8 cellular contexts compared by ENCODE assay signal in the genomic region with DNA sequence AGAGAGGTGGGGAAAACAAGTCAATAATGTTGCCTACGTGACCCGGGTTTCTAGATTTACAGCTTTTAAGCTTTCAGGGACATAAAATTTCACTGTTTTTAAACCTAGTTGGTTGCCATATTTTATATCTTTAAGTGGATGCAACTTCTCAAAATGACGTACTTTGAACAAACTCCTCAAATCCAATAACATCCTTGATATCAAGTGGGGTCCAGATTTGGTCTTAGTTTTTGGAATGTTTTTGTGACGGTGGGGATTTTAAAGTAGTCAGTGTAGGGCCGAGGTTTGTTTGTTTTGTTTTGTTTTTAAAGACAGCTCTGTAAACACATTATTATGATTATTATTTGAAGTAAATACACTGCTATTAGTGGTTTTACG. TPM values are rescaled to one million over a fixed set of nuclear protein-coding genes. Genes with fewer than 3 reads are reported as not detected.
DNase-seq lines count a peak whose midpoint lies in the region; ATAC-seq and TF ChIP-seq lines count a peak whose summit lies in the region.

No MANE protein-coding gene starts in this region.

- TF ChIP-seq CTCF in AG09309 (IDR thresholded peaks at IDR 0.05; ENCODE audit: control insufficient read depth, insufficient read depth, low read depth, low read length, missing control alignments): no peak
- no peak for TF ChIP-seq CTCF in MCF 10A (IDR thresholded peaks at IDR 0.05; ENCODE audit: unreplicated experiment)
- no peak for TF ChIP-seq CTCF in GM13976 (IDR thresholded peaks at IDR 0.05; ENCODE audit: borderline replicate concordance, control extremely low read depth, extremely low read depth, insufficient read depth, missing control alignments)

- CTCF ChIA-PET in MCF 10A (lab: Yijun Ruan, JAX): interaction anchor here (0.5 to 2.8 kb wide), 11 partner anchors 8 to 602 kb away, joined by 3 to 11 read pairs (median 3); a partner anchor contains a TSS

- peaks cover 13% of the 10 kb centered on the region; the same call in 1 of the 2 replicates for H3K4me1 ChIP-seq in HUES6 (ENCODE audit: control insufficient read depth, insufficient read depth, low read length)

- H3K36me3 ChIP-seq in HUES6 (ENCODE audit: control insufficient read depth, insufficient read depth, low read length): no peaks in the 10 kb centered on the region

- peak overlapping the region; percentile 82 for H3K4me3 ChIP-seq in AG09309 (ENCODE audit: control insufficient read depth, low read depth, low read length)
- H3K4me3 ChIP-seq in HUES6 (ENCODE audit: low read depth, low read length): peak overlapping the region; percentile 78

- H3K27me3 ChIP-seq in HUES6 (ENCODE audit: control insufficient read depth, insufficient read depth, low read length): peaks cover 98% of the 10 kb centered on the region

- H3K9me3 Mint-ChIP-seq in MCF 10A (ENCODE audit: unreplicated experiment) (no peaks in the 10 kb centered on the region), naive B cell (no peaks in the 10 kb centered on the region)

- no peaks in the 10 kb centered on the region for H3K9me3 ChIP-seq in HUES6 (ENCODE audit: control insufficient read depth, insufficient read depth, low read depth, low read length)

- ATAC-seq in naive B cell (ENCODE audit: low read depth in 2 of 2): no peak
- ATAC-seq in HG03460 (IDR thresholded peaks at IDR 0.05; ENCODE audit: unreplicated experiment): no peak

- POLR2A ChIA-PET in MCF 10A (lab: Yijun Ruan, JAX): interaction anchor here (0.6 to 4.7 kb wide), 14 partner anchors 10 to 1086 kb away, joined by 3 to 124 read pairs (median 4); a partner anchor contains a TSS

- peak overlapping the region; percentile 96 for H3K27ac Mint-ChIP-seq in MCF 10A (ENCODE audit: low read depth, unreplicated experiment)
- H3K27ac Mint-ChIP-seq in naive B cell: peak overlapping the region in 3 of 6 donors; percentile 13 to 89 (median 87)

- intact Hi-C loops in MCF 10A (cut with micrococcal nuclease): no loop called here

- in situ Hi-C loops in GM13976 (cut with MboI; ENCODE audit: low sequenced_read_pairs, unreplicated experiment): loop anchor here (25.0 kb wide), 1 partner anchor 567 kb away; no protein-coding TSS in a partner anchor

- H3K27ac ChIP-seq in HUES6 (ENCODE audit: low read depth, low read length): no peak overlapping the region

- H3K4me3 Mint-ChIP-seq in MCF 10A (ENCODE audit: unreplicated experiment) (peak overlapping the region; percentile 86), naive B cell (peak overlapping the region; percentile 86 to 99 (median 96))

- H3K27me3 Mint-ChIP-seq in MCF 10A (ENCODE audit: insufficient read depth, unreplicated experiment) (no peaks in the 10 kb centered on the region), naive B cell (peaks cover 14 to 32% (median 20%) of the 10 kb centered on the region in 3 donors)

- BruUV-seq in MCF 10A (replicated peaks; lab: Mats Ljungman, UMichigan): TSS peak; percentile 61

- DNase-seq in AG09309 (ENCODE audit: low read depth) (no peak), MCF 10A (ENCODE audit: unreplicated experiment) (no peak), naive B cell (no peak), GM13976 (ENCODE audit: low spot score) (no peak), SHP77 (lab: John Stamatoyannopoulos, UW) (no peak), mucosa of gallbladder (ENCODE audit: low spot score) (no peak)

- peaks cover 18% of the 10 kb centered on the region for H3K36me3 Mint-ChIP-seq in MCF 10A (ENCODE audit: insufficient read depth, unreplicated experiment)
- no peaks in the 10 kb centered on the region for H3K36me3 Mint-ChIP-seq in naive B cell

- H3K4me1 Mint-ChIP-seq in MCF 10A (ENCODE audit: insufficient read depth, unreplicated experiment): peaks cover 20% of the 10 kb centered on the region
- peaks cover 18 to 25% (median 21%) of the 10 kb centered on the region in 3 donors for H3K4me1 Mint-ChIP-seq in naive B cell

- no peak overlapping the region for H3K9ac ChIP-seq in HUES6 (ENCODE audit: low read length)

RNA-seq across cellular contexts. Expression of a gene that starts 0.5 kb away (rescaled TPM):
- total RNA-seq in MCF 10A (2022): 2.7 and 2.8 TPM in 2 replicates
- polyA plus RNA-seq in naive B cell (ENCODE audit: low read depth in 6 of 6): 1 to 10 TPM in 3 of 6 donors, under 1 TPM in 2, not detected in 1; 0.57 to 1.1 (median 1.1) TPM
- total RNA-seq in mucosa of gallbladder: 9.0 TPM

RNA-seq across cellular contexts. Expression of a gene that starts 10.4 kb away (rescaled TPM):
- total RNA-seq in MCF 10A (2022): 74.4 and 93.2 TPM in 2 replicates
- 10 to 100 TPM; 36.4 to 66.5 (median 43.2) TPM for polyA plus RNA-seq in naive B cell (ENCODE audit: low read depth in 6 of 6)
- 40.5 TPM for total RNA-seq in mucosa of gallbladder
